Comparison of ENCODE assay signal across 32 cellular contexts in genomic region chr4:8214091-8214490, GRCh38. TPM values are rescaled to one million over a fixed set of nuclear protein-coding genes. Genes with fewer than 3 reads are reported as not detected.
"Had no signal": no experiment of that assay in that cellular context is flagged by ENCODE, and none has a peak within 500 bp of the region (broad histone marks: within the 10 kb centered on the region; RNA-seq: fewer than 3 reads in every experiment).

No MANE protein-coding gene starts in this region.

- H3K27ac Mint-ChIP-seq: activated CD4-positive, alpha-beta T cell treated with anti-CD3 and anti-CD28 coated beads, Interleukin-2, amount 10 ng/mL, durations not matched to agents 24 days and 14 days; activated CD8-positive, alpha-beta T cell treated with anti-CD3 and anti-CD28 coated beads for 36 hours; activated naive CD8-positive, alpha-beta T cell treated with anti-CD3 and anti-CD28 coated beads for 36 hours; activated T-cell treated with anti-CD3 and anti-CD28 coated beads, Interleukin-2, amount 50 U/mL, for 72 hours; activated T-helper 17 cell treated with anti-CD3 and anti-CD28 coated beads, Interleukin-2, amount 50 U/mL, for 72 hours had no signal

- H3K27ac ChIP-seq: brain microvascular endothelial cell had no signal

- H3K36me3 ChIP-seq: brain microvascular endothelial cell had no signal

- H3K27me3 ChIP-seq: brain microvascular endothelial cell had no signal

- H3K4me1 Mint-ChIP-seq: activated naive CD8-positive, alpha-beta T cell treated with anti-CD3 and anti-CD28 coated beads for 36 hours; activated T-helper 17 cell treated with anti-CD3 and anti-CD28 coated beads, Interleukin-2, amount 50 U/mL, for 72 hours had no signal

- H3K4me3 Mint-ChIP-seq: activated CD4-positive, alpha-beta T cell treated with anti-CD3 and anti-CD28 coated beads, Interleukin-2, amount 10 ng/mL, durations not matched to agents 24 days and 14 days; activated CD8-positive, alpha-beta T cell treated with anti-CD3 and anti-CD28 coated beads for 36 hours; activated naive CD8-positive, alpha-beta T cell treated with anti-CD3 and anti-CD28 coated beads for 36 hours; activated T-cell treated with anti-CD3 and anti-CD28 coated beads, Interleukin-2, amount 50 U/mL, for 72 hours; activated T-helper 17 cell treated with anti-CD3 and anti-CD28 coated beads, Interleukin-2, amount 50 U/mL, for 72 hours had no signal

- ATAC-seq: activated CD8-positive, alpha-beta T cell treated with anti-CD3 and anti-CD28 coated beads for 36 hours; activated T-cell treated with anti-CD3 and anti-CD28 coated beads, Interleukin-2, amount 50 U/mL, for 72 hours; activated T-helper 17 cell treated with anti-CD3 and anti-CD28 coated beads, Interleukin-2, amount 50 U/mL, for 72 hours; Panc1; Right ventricle myocardium inferior had no signal

- DNase-seq: activated CD4-positive, alpha-beta T cell treated with anti-CD3 and anti-CD28 coated beads, Interleukin-2, amount 10 ng/mL, durations not matched to agents 24 days and 14 days; activated CD4-positive, alpha-beta T cell treated with anti-CD3 and anti-CD28 coated beads, Interleukin-2, amount 50 U/mL, for 4 hours; activated CD8-positive, alpha-beta T cell treated with anti-CD3 and anti-CD28 coated beads for 36 hours; activated effector memory CD4-positive, alpha-beta T cell treated with anti-CD3 and anti-CD28 coated beads, Interleukin-2, amount 50 U/mL, for 16 hours; activated naive CD4-positive, alpha-beta T cell; activated naive CD4-positive, alpha-beta T cell treated with anti-CD3 and anti-CD28 coated beads, Interleukin-2, amount 50 U/mL, for 16 hours; activated naive CD8-positive, alpha-beta T cell treated with anti-CD3 and anti-CD28 coated beads for 36 hours; activated T-cell treated with anti-CD3 and anti-CD28 coated beads, Interleukin-2, amount 50 U/mL, for 1 hour; activated T-cell treated with anti-CD3 and anti-CD28 coated beads, Interleukin-2, amount 50 U/mL, for 72 hours; amniotic stem cell; aorta; brain microvascular endothelial cell; central memory CD4-positive, alpha-beta T cell; Karpas-422; KBM-7; NCI-H1105; NCI-H1417 treated with DMSO at 0.1 percent for 48 hours; NCI-H2081 treated with DMSO at 0.1 percent for 48 hours; NCI-H226; NCI-H446 treated with DMSO at 0.1 percent for 48 hours; NCI-H524; RPMI8226; SIG-M5; SW 1271; T-helper 1 cell; T1000 had no signal

- H3K27me3 Mint-ChIP-seq: activated CD4-positive, alpha-beta T cell treated with anti-CD3 and anti-CD28 coated beads, Interleukin-2, amount 10 ng/mL, durations not matched to agents 24 days and 14 days; activated CD8-positive, alpha-beta T cell treated with anti-CD3 and anti-CD28 coated beads for 36 hours; activated naive CD8-positive, alpha-beta T cell treated with anti-CD3 and anti-CD28 coated beads for 36 hours; activated T-helper 17 cell treated with anti-CD3 and anti-CD28 coated beads, Interleukin-2, amount 50 U/mL, for 72 hours had no signal

RNA-seq across cellular contexts. Expression of gene HTRA3, which starts 55.5 kb away (rescaled TPM):
- total RNA-seq: activated CD4-positive, alpha-beta T cell treated with anti-CD3 and anti-CD28 coated beads, Interleukin-2, amount 10 ng/mL, durations not matched to agents 24 days and 14 days; activated CD8-positive, alpha-beta memory T cell treated with anti-CD3 and anti-CD28 coated beads for 36 hours; activated naive CD8-positive, alpha-beta T cell treated with anti-CD3 and anti-CD28 coated beads for 36 hours; activated T-cell treated with anti-CD3 and anti-CD28 coated beads, Interleukin-2, amount 50 U/mL, for 72 hours; activated T-helper 17 cell treated with anti-CD3 and anti-CD28 coated beads, Interleukin-2, amount 50 U/mL, for 72 hours; MCF 10A; T-helper 2 cell treated with Interferon-gamma antibody and Interleukin-4, amounts not matched to agents 100 ng/mL and 5 ng/mL, for 36 hours had no signal
